25 cellular contexts compared by ENCODE assay signal in the genomic region with DNA sequence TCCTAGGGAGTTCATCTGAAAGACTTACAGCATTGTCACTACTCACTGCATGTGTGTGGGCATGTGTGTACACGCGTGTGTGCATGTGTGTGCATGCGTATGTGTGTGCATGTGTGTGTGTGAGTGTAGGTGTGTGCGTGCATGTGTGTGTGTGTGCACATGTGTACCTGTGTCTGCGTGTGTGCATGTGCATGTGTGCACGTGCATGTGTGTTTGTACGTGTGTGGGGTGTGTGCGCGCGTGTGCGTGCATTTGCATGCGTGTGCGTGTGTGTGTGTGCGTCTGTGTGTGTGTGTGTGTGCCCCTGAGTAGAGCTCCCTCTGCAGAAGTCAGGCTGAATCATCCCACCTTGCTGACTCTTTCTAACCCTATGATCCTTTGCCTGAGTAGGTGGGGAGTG.
"Had no signal": no experiment of that assay in that cellular context is flagged by ENCODE, and none has a peak within 500 bp of the region (broad histone marks: within the 10 kb centered on the region; RNA-seq: fewer than 3 reads in every experiment).

No MANE protein-coding gene starts in this region.

- ATAC-seq: effector memory CD8-positive, alpha-beta T cell; esophagus mucosa; gastrocnemius medialis; left ventricle myocardium superior; lower lobe of right lung; naive thymus-derived CD8-positive, alpha-beta T cell; stimulated activated effector memory CD8-positive, alpha-beta T cell treated with anti-CD3 and anti-CD28 coated beads, Interleukin-12 subunit alpha, Interleukin-12 subunit beta, amount 100 ng/mL, for 72 hours; stimulated activated naive CD8-positive, alpha-beta T cell treated with anti-CD3 and anti-CD28 coated beads, Interleukin-15, Interleukin-2, amounts not matched to agents 100 U/mL and 50 U/mL, for 24 hours; upper lobe of right lung had no signal

- H3K4me3 Mint-ChIP-seq: effector memory CD8-positive, alpha-beta T cell; naive thymus-derived CD8-positive, alpha-beta T cell; stimulated activated effector memory CD8-positive, alpha-beta T cell treated with anti-CD3 and anti-CD28 coated beads, Interleukin-12 subunit alpha, Interleukin-12 subunit beta, amount 100 ng/mL, for 72 hours had no signal

- H3K4me1 Mint-ChIP-seq: stimulated activated effector memory CD8-positive, alpha-beta T cell treated with anti-CD3 and anti-CD28 coated beads, Interleukin-12 subunit alpha, Interleukin-12 subunit beta, amount 100 ng/mL, for 72 hours had no signal

- H3K4me3 ChIP-seq: coronary artery, gastrocnemius medialis, lower lobe of right lung, prostate gland, right atrium auricular region, sigmoid colon, testis, tibial artery, upper lobe of right lung, vagina had no signal

- H3K36me3 ChIP-seq: gastrocnemius medialis, lower lobe of right lung, prostate gland, right atrium auricular region, sigmoid colon, tibial artery, upper lobe of right lung, vagina had no signal

- H3K9me3 ChIP-seq: gastrocnemius medialis, lower lobe of right lung, prostate gland, right atrium auricular region, sigmoid colon, testis, tibial artery, upper lobe of right lung, vagina had no signal

- H2AFZ ChIP-seq: parathyroid adenoma had no signal

- H3K27ac Mint-ChIP-seq: effector memory CD8-positive, alpha-beta T cell; naive thymus-derived CD8-positive, alpha-beta T cell; stimulated activated effector memory CD8-positive, alpha-beta T cell treated with anti-CD3 and anti-CD28 coated beads, Interleukin-12 subunit alpha, Interleukin-12 subunit beta, amount 100 ng/mL, for 72 hours had no signal

- H3K36me3 Mint-ChIP-seq: stimulated activated effector memory CD8-positive, alpha-beta T cell treated with anti-CD3 and anti-CD28 coated beads, Interleukin-12 subunit alpha, Interleukin-12 subunit beta, amount 100 ng/mL, for 72 hours had no signal

- FAIRE-seq: endometrium, keratinocyte had no signal

- H3K27me3 ChIP-seq: gastrocnemius medialis, right atrium auricular region, sigmoid colon, testis, tibial artery, upper lobe of right lung, vagina had no signal

- H3K79me2 ChIP-seq: parathyroid adenoma had no signal

- H3K9ac ChIP-seq: parathyroid adenoma had no signal

- H3K27ac ChIP-seq: coronary artery, epithelial cell of prostate, gastrocnemius medialis, lower lobe of right lung, parathyroid adenoma, prostate gland, right atrium auricular region, sigmoid colon, testis, tibial artery, upper lobe of right lung, vagina had no signal

- H3K27me3 Mint-ChIP-seq: effector memory CD8-positive, alpha-beta T cell had no signal

- DNase-seq: dermis blood vessel endothelial cell; effector memory CD8-positive, alpha-beta T cell; foreskin fibroblast; gastrocnemius medialis; left ventricle myocardium superior; lower lobe of right lung; naive thymus-derived CD8-positive, alpha-beta T cell; sigmoid colon; stimulated activated CD4-positive, alpha-beta T cell treated with anti-CD3 and anti-CD28 coated beads, Interleukin-2, amount 100 ng/mL, for 24 hours; stimulated activated CD4-positive, alpha-beta T cell treated with anti-CD3 and anti-CD28 coated beads, Interleukin-4, amount 100 ng/mL, for 24 hours; stimulated activated naive CD8-positive, alpha-beta T cell treated with anti-CD3 and anti-CD28 coated beads, Interleukin-15, Interleukin-2, amounts not matched to agents 100 U/mL and 50 U/mL, for 24 hours; substantia nigra; testis; tibial artery; upper lobe of right lung had no signal

- H3K4me1 ChIP-seq: gastrocnemius medialis, lower lobe of right lung, parathyroid adenoma, prostate gland, right atrium auricular region, sigmoid colon, testis, tibial artery, upper lobe of right lung, vagina had no signal
